7 cellular contexts compared by ENCODE assay signal in genomic region chr9:105037139-105037538, GRCh38.
"Had no signal": no experiment of that assay in that cellular context is flagged by ENCODE, and none has a peak within 500 bp of the region (broad histone marks: within the 10 kb centered on the region; RNA-seq: fewer than 3 reads in every experiment).

No MANE protein-coding gene starts in this region.

- DNase-seq: GDM1, GF-D8 had no signal

- FAIRE-seq: GM12878, GM12891, GM12892, GM18507, GM19239 had no signal

- ATAC-seq: GM12878 had no signal

- H3K4me3 ChIP-seq: GM12878 had no signal
